21 cellular contexts compared by ENCODE assay signal in genomic region chr4:98861100-98861499, GRCh38.
"Had no signal": no experiment of that assay in that cellular context is flagged by ENCODE, and none has a peak within 500 bp of the region (broad histone marks: within the 10 kb centered on the region; RNA-seq: fewer than 3 reads in every experiment).

No MANE protein-coding gene starts in this region.

- ATAC-seq: activated CD4-positive, alpha-beta T cell treated with anti-CD3 and anti-CD28 coated beads for 36 hours; foreskin keratinocyte; left lobe of liver; right lobe of liver; T-helper 17 cell had no signal

- FAIRE-seq: astrocyte had no signal

- H3K27ac ChIP-seq: brain microvascular endothelial cell, esophagus muscularis mucosa, foreskin keratinocyte, heart right ventricle, right lobe of liver, transverse colon had no signal

- H3K4me1 ChIP-seq: esophagus muscularis mucosa, right lobe of liver had no signal

- H3K4me3 ChIP-seq: esophagus muscularis mucosa, heart right ventricle, lung, right lobe of liver, transverse colon had no signal

- H3K9me3 ChIP-seq: esophagus muscularis mucosa, heart right ventricle, right lobe of liver, transverse colon had no signal

- H3K27me3 ChIP-seq: brain microvascular endothelial cell, esophagus muscularis mucosa, foreskin keratinocyte, heart right ventricle, right lobe of liver, transverse colon had no signal

- H3K36me3 ChIP-seq: brain microvascular endothelial cell, esophagus muscularis mucosa, heart right ventricle, right lobe of liver, transverse colon had no signal

- DNase-seq: activated CD4-positive, alpha-beta T cell treated with anti-CD3 and anti-CD28 coated beads for 36 hours; activated CD4-positive, CD25-positive, alpha-beta regulatory T cell; activated effector memory CD4-positive, alpha-beta T cell treated with Interleukin-2 at 50 U/mL for 16 hours; activated naive CD4-positive, alpha-beta T cell treated with anti-CD3 and anti-CD28 coated beads for 36 hours; activated naive CD8-positive, alpha-beta T cell treated with anti-CD3 and anti-CD28 coated beads, Interleukin-2, amount 10 ng/mL, durations not matched to agents 7 days and 5 days; amniotic stem cell; brain microvascular endothelial cell; caudate nucleus; foreskin keratinocyte; heart right ventricle; mesendoderm; right lobe of liver; stimulated activated CD4-positive, alpha-beta T cell treated with anti-CD3 and anti-CD28 coated beads, Interleukin-2, amount 100 ng/mL, for 48 hours; stimulated activated naive CD4-positive, alpha-beta T cell treated with Interleukin-2 at 50 U/mL for 16 hours; T-helper 17 cell; T1000; transverse colon had no signal
